8 cellular contexts compared by ENCODE assay signal in the genomic region with DNA sequence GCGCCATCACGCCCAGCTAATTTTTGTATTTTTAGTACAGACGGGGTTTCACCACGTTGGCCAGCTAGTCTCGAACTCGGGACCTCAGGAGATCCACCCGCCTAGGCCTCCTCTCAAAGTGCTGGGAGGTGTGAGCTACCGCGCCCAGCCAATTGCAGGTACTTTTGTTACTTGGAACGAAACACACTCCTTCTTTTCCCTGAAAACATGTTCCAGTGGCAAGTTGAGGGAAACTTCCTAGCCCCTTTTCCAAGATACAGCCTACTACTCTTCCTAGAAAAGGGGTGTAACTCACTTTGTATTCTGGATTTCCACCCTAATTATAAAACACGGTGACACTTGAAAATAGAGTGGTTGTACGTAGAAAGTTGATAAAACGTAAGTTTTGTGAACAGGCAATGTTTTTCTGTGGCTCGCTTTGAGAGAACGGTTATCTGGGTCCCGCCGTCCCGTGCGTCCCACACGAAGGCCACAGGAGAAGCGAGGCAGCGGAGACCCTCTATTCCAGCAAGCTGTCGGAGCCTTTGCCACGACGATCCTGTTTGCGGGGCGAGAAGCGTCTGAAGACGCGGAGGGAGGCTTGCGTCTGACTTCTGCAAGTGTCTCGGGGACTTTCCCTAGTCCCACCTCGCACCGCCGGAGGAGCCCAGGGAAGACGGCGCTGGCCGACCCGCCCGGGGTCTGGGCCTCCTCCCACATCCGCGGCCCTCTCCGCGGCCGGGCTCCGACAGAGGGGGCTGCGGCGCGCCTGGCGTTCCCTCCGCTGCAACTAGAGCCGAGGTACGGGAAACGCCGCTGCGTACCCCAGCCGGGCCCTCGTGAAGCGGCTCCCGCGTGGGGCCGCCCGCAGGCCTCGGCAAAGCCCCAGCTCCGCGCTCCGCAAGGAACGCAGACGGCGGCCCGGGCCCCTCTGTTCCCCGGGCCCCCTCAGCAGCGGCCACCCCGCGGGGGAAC. TPM values are rescaled to one million over a fixed set of nuclear protein-coding genes. Genes with fewer than 3 reads are reported as not detected.
DNase-seq lines count a peak whose midpoint lies in the region; ATAC-seq and TF ChIP-seq lines count a peak whose summit lies in the region.

No MANE protein-coding gene starts in this region.

- TF ChIP-seq CTCF in ascending aorta (IDR thresholded peaks at IDR 0.05) = peak in 1 of 3 experiments; percentile 17

- no peaks in the 10 kb centered on the region for H3K36me3 ChIP-seq in ascending aorta

- no peaks in the 10 kb centered on the region for H3K9me3 ChIP-seq in ascending aorta

- H3K27me3 ChIP-seq in ascending aorta = no peaks in the 10 kb centered on the region

- peak overlapping the region; percentile 81 to 100 for H3K4me3 ChIP-seq in ascending aorta

- ATAC-seq in HG03060 (IDR thresholded peaks at IDR 0.05; ENCODE audit: low read depth, unreplicated experiment) = peak; percentile 4

- peaks cover 10% of the 10 kb centered on the region in 2 donors for H3K4me1 ChIP-seq in ascending aorta

- DNase-seq in NK-92 treated with Interleukin-12 subunit alpha and Interleukin-12 subunit beta, amount 100 ng/mL, for 24 hours (lab: John Stamatoyannopoulos, UW) = peak; percentile 41
- no peak for DNase-seq in NK-92 (lab: John Stamatoyannopoulos, UW; ENCODE audit: unreplicated experiment)
- peak; percentile 33 for DNase-seq in SW480 (ENCODE audit: low spot score)
- DNase-seq in ascending aorta (ENCODE audit: low spot score in 2 of 2) = peak in 1 of 2 donors; percentile 69
- DNase-seq in kidney glomerular epithelial cell (lab: John Stamatoyannopoulos, UW) = peak; percentile 59
- peak; percentile 62 for DNase-seq in stimulated activated CD4-positive, alpha-beta T cell treated with anti-CD3 and anti-CD28 coated beads, Interleukin-4, amount 100 ng/mL, for 24 hours
- no peak for DNase-seq in HuH-7 (ENCODE audit: low spot score)

- H3K27ac ChIP-seq in ascending aorta = peak overlapping the region; percentile 35 to 64

- intact Hi-C loops in ascending aorta (cut with DNase I) = loop anchor here (5.0 to 10.0 kb wide), 2 partner anchors 72 to 465 kb away; a partner anchor contains a TSS

RNA-seq across cellular contexts. Expression of a gene that starts 0.7 kb away (rescaled TPM):
- 2.3 TPM for total RNA-seq in ascending aorta

RNA-seq across cellular contexts. Expression of a gene that starts 34.5 kb away (rescaled TPM):
- 18.1 TPM for total RNA-seq in ascending aorta

RNA-seq across cellular contexts. Expression of a gene that starts 42.0 kb away (rescaled TPM):
- 35.5 TPM for total RNA-seq in ascending aorta

RNA-seq across cellular contexts. Expression of a gene that starts 45.1 kb away (rescaled TPM):
- total RNA-seq in ascending aorta = not detected

Comparison
In these comparisons a context has a peak if more than half of its experiments do, and no peak if none do; other contexts are left out.
1. DNase-seq: peak in NK-92 treated with Interleukin-12 subunit alpha and Interleukin-12 subunit beta, amount 100 ng/mL, for 24 hours (single experiment), SW480 (single experiment), kidney glomerular epithelial cell (single experiment) and stimulated activated CD4-positive, alpha-beta T cell treated with anti-CD3 and anti-CD28 coated beads, Interleukin-4, amount 100 ng/mL, for 24 hours (single experiment); none in NK-92 (single experiment) and HuH-7 (single experiment).